14 cellular contexts compared by ENCODE assay signal in genomic region chr6:9248125-9248524, GRCh38.
A peak's percentile ranks its signal among the peaks of the same experiment; 100 is the strongest.
DNase-seq lines count a peak whose midpoint lies in the region; TF ChIP-seq lines count a peak whose summit lies in the region.
"Had no signal": no experiment of that assay in that cellular context is flagged by ENCODE, and none has a peak within 500 bp of the region (broad histone marks: within the 10 kb centered on the region; RNA-seq: fewer than 3 reads in every experiment).

No MANE protein-coding gene starts in this region.

- H3K4me3 ChIP-seq in Caco-2 (ENCODE audit: low read depth, low read length) (no peak overlapping the region), epithelial cell of esophagus (ENCODE audit: low read length) (no peak overlapping the region), trophoblast cell (ENCODE audit: low read depth, low read length) (no peak overlapping the region)
- H3K4me3 ChIP-seq: A549, K562 had no signal

- H3K79me1 ChIP-seq in trophoblast cell (ENCODE audit: low read length) = no peaks in the 10 kb centered on the region

- H3K4me1 Mint-ChIP-seq in Caco-2 (ENCODE audit: low read depth, unreplicated experiment) = peaks cover 6% of the 10 kb centered on the region

- peak overlapping the region; percentile 43 for H2BK120ac ChIP-seq in trophoblast cell (ENCODE audit: insufficient read depth, low read length, poor library complexity)

- no peaks in the 10 kb centered on the region for H3K36me3 ChIP-seq in Caco-2 (ENCODE audit: control insufficient read depth, insufficient read depth, low read length)
- no peaks in the 10 kb centered on the region for H3K36me3 ChIP-seq in trophoblast cell (ENCODE audit: control insufficient read depth in 1 of 2, insufficient read depth in 2 of 2, low read length in 2 of 2)

- H3K9ac ChIP-seq in trophoblast cell (ENCODE audit: low read length) = no peak overlapping the region

- no peak overlapping the region for H2BK5ac ChIP-seq in trophoblast cell (ENCODE audit: low read depth, low read length, poor library complexity)

- intact Hi-C loops in Caco-2 (cut with micrococcal nuclease; ENCODE audit: unreplicated experiment) = no loop called here

- H3K9me3 ChIP-seq in Caco-2 (no peaks in the 10 kb centered on the region), trophoblast cell (ENCODE audit: insufficient read depth, low read depth, low read length) (no peaks in the 10 kb centered on the region)
- H3K9me3 ChIP-seq: A549 had no signal

- H4K91ac ChIP-seq in trophoblast cell (ENCODE audit: low read depth, low read length) = no peak overlapping the region

- H3K23ac ChIP-seq in trophoblast cell (ENCODE audit: low read length) = no peak overlapping the region

- H4K12ac ChIP-seq in trophoblast cell (ENCODE audit: low read depth, low read length) = no peak overlapping the region

- H3K9me3 Mint-ChIP-seq in Caco-2 (ENCODE audit: unreplicated experiment) = no peaks in the 10 kb centered on the region
- H3K9me3 Mint-ChIP-seq: H9 had no signal

- no peak overlapping the region for H3K4ac ChIP-seq in trophoblast cell (ENCODE audit: low read depth, low read length)

- H3K79me2 ChIP-seq in trophoblast cell (ENCODE audit: control insufficient read depth, insufficient read depth, low read length, poor library complexity) = no peaks in the 10 kb centered on the region

- no peak overlapping the region for H2AK5ac ChIP-seq in trophoblast cell (ENCODE audit: low read length)

- H2BK12ac ChIP-seq in trophoblast cell (ENCODE audit: low read length) = no peak overlapping the region

- no peak overlapping the region for H3K27ac Mint-ChIP-seq in Caco-2 (ENCODE audit: unreplicated experiment)

- no peak overlapping the region for H3K4me2 ChIP-seq in trophoblast cell (ENCODE audit: low read length)
- H3K4me2 ChIP-seq: A549 had no signal

- no peaks in the 10 kb centered on the region for H3K36me3 Mint-ChIP-seq in Caco-2 (ENCODE audit: insufficient read depth, unreplicated experiment)

- peak; percentile 41 to 51 for DNase-seq in Caco-2
- DNase-seq in NCI-H69 (lab: John Stamatoyannopoulos, UW) = peak; percentile 17
- peak; percentile 50 for DNase-seq in epithelial cell of esophagus (ENCODE audit: low read depth)
- DNase-seq in trophoblast cell = peak; percentile 17 to 33
- no peak for DNase-seq in NCI-H1417 treated with DMSO at 0.1 percent for 48 hours (lab: John Stamatoyannopoulos, UW)
- no peak for DNase-seq in NCI-H2107 treated with DMSO at 0.1 percent for 48 hours (lab: John Stamatoyannopoulos, UW; ENCODE audit: unreplicated experiment)
- no peak for DNase-seq in NCI-H1436 (lab: John Stamatoyannopoulos, UW)
- DNase-seq: DMS 273 treated with DMSO at 0.1 percent for 48 hours, H9, NCI-H2081 treated with DMSO at 0.1 percent for 48 hours, NCI-H524 had no signal

- H3K27ac ChIP-seq in trophoblast cell (ENCODE audit: low read depth, low read length) = peak overlapping the region; percentile 26
- H3K27ac ChIP-seq: A549, C4-2B had no signal

- H3K18ac ChIP-seq in trophoblast cell (ENCODE audit: low read length) = no peak overlapping the region

- peaks cover 27% of the 10 kb centered on the region for H3K4me1 ChIP-seq in Caco-2
- H3K4me1 ChIP-seq in trophoblast cell (ENCODE audit: control insufficient read depth in 1 of 2, insufficient read depth in 2 of 2, low read length in 2 of 2) = peaks cover 0 to 2% of the 10 kb centered on the region in 2 experiments

- H3K27me3 Mint-ChIP-seq in Caco-2 (ENCODE audit: insufficient read depth, unreplicated experiment) = no peaks in the 10 kb centered on the region

- WGBS in trophoblast cell (ENCODE audit: extremely low coverage, insufficient coverage, insufficient read length) = no CpG with 5 or more reads among the region's 4 CpGs

- POLR2A ChIA-PET in Caco-2 (lab: Charles Lee) = no interaction called here

- no TSS peak for BruUV-seq in Caco-2 (replicated peaks; lab: Mats Ljungman, UMichigan)

- TF ChIP-seq CTCF in Caco-2 (IDR thresholded peaks at IDR 0.05; ENCODE audit: insufficient read depth in 1 of 2, low read depth in 1 of 2, low read length in 1 of 2, severe bottlenecking in 1 of 2, unreplicated experiment in 1 of 2) (no peak), epithelial cell of esophagus (IDR thresholded peaks at IDR 0.05; ENCODE audit: insufficient read depth, low read depth, low read length, missing control alignments) (no peak)

- CTCF ChIA-PET in Caco-2 (lab: Charles Lee) = no interaction called here

- no peak overlapping the region for H2AFZ ChIP-seq in trophoblast cell (ENCODE audit: insufficient read depth, low read length, poor library complexity)

- no peak overlapping the region for H4K8ac ChIP-seq in trophoblast cell (ENCODE audit: low read depth, low read length)

- H3K14ac ChIP-seq in trophoblast cell (ENCODE audit: low read length) = no peak overlapping the region

- H3K4me3 Mint-ChIP-seq in Caco-2 (ENCODE audit: unreplicated experiment) = no peak overlapping the region
- H3K4me3 Mint-ChIP-seq: H9 had no signal

- H3K27me3 ChIP-seq in Caco-2 (replicated peaks; ENCODE audit: control insufficient read depth, insufficient read depth, low read length) (no peaks in the 10 kb centered on the region), trophoblast cell (ENCODE audit: insufficient read depth, low read length) (no peaks in the 10 kb centered on the region)

Comparison
In these comparisons a context has a peak if more than half of its experiments do, and no peak if none do; other contexts are left out.
1. DNase-seq: peak in Caco-2 (2 of 2), NCI-H69 (single experiment), epithelial cell of esophagus (single experiment) and trophoblast cell (2 of 2); none in NCI-H1417 treated with DMSO at 0.1 percent for 48 hours (single experiment), NCI-H2107 treated with DMSO at 0.1 percent for 48 hours (single experiment) and NCI-H1436 (single experiment).